1 cellular context compared by ENCODE assay signal in the genomic region with DNA sequence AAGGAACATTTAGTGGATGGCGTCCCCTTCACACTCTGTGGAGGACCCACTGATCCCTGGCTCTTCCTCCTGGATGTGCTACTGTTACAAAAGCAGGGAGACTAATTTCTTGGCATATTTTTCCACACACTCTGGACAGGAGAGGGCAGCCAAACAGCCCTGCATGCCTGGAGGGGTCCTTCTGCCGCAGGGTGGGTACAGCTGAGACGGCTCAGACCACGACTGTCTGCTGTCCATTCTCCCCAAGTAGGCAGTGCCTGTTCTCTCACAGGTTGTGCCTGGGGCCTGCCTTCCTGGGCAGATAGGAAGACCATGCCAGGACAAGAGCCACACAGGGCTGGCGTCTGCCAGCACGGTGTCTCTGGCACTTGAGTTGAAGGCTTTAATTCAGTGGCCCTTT.
TF ChIP-seq lines count a peak whose summit lies in the region.

No MANE protein-coding gene starts in this region.

TF ChIP-seq in IMR-90, 13 proteins besides CTCF, POLR2A, EP300 and RAD21 (continued from another document):
- TF ChIP-seq, protein P1, sequence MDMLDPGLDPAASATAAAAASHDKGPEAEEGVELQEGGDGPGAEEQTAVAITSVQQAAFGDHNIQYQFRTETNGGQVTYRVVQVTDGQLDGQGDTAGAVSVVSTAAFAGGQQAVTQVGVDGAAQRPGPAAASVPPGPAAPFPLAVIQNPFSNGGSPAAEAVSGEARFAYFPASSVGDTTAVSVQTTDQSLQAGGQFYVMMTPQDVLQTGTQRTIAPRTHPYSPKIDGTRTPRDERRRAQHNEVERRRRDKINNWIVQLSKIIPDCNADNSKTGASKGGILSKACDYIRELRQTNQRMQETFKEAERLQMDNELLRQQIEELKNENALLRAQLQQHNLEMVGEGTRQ (IDR thresholded peaks at IDR 0.05; ENCODE audit: low read depth, low read length): no peak
- TF ChIP-seq CHD1 (IDR thresholded peaks at IDR 0.05; ENCODE audit: low read depth, low read length) (no peak), MAZ (IDR thresholded peaks at IDR 0.05; ENCODE audit: borderline replicate concordance, low read depth, low read length) (no peak), NFE2L2 (IDR thresholded peaks at IDR 0.05; ENCODE audit: low read depth, low read length) (no peak), CEBPB (IDR thresholded peaks at IDR 0.05; ENCODE audit: low read depth, low read length) (no peak), RFX5 (IDR thresholded peaks at IDR 0.05; ENCODE audit: low read depth, low read length) (no peak)
- TF ChIP-seq, protein P2, sequence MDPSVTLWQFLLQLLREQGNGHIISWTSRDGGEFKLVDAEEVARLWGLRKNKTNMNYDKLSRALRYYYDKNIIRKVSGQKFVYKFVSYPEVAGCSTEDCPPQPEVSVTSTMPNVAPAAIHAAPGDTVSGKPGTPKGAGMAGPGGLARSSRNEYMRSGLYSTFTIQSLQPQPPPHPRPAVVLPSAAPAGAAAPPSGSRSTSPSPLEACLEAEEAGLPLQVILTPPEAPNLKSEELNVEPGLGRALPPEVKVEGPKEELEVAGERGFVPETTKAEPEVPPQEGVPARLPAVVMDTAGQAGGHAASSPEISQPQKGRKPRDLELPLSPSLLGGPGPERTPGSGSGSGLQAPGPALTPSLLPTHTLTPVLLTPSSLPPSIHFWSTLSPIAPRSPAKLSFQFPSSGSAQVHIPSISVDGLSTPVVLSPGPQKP (IDR thresholded peaks at IDR 0.05; ENCODE audit: borderline replicate concordance, low read depth, low read length): no peak
TF ChIP-seq in IMR-90: peak in this region for 0.
